Comparison of ENCODE assay signal across 22 cellular contexts in the genomic region with DNA sequence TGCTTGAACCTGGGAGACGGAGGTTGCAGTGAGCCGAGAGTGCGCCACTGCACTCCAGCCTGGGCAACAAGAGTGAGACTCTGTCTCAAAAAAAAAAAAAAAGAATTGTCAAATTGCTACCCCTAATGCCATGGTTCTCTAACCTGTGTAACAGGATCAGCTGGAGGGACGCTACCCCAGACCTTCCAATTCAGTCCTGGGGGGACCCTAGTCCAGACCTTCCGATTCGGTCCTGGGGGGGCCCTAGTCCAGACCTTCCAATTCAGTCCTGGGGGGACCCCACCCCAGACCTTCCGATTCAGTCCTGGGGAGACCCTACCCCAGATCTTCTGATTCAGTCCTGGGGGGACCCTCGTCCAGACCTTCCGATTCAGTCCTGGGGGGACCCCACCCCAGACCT. TPM values are rescaled to one million over a fixed set of nuclear protein-coding genes. Genes with fewer than 3 reads are reported as not detected.
A peak's percentile ranks its signal among the peaks of the same experiment; 100 is the strongest.
DNase-seq lines count a peak whose midpoint lies in the region; ATAC-seq lines count a peak whose summit lies in the region.
"Had no signal": no experiment of that assay in that cellular context is flagged by ENCODE, and none has a peak within 500 bp of the region (broad histone marks: within the 10 kb centered on the region; RNA-seq: fewer than 3 reads in every experiment).

No MANE protein-coding gene starts in this region.

- H3K27me3 Mint-ChIP-seq in activated naive CD4-positive, alpha-beta T cell treated with anti-CD3 and anti-CD28 coated beads, Interleukin-2, amount 10 ng/mL, durations not matched to agents 7 days and 5 days: no peaks in the 10 kb centered on the region
- H3K27me3 Mint-ChIP-seq in activated CD4-positive, alpha-beta memory T cell treated with anti-CD3 and anti-CD28 coated beads, Interleukin-2, amount 10 ng/mL, durations not matched to agents 7 days and 5 days: no peaks in the 10 kb centered on the region
- H3K27me3 Mint-ChIP-seq in activated naive CD8-positive, alpha-beta T cell treated with anti-CD3 and anti-CD28 coated beads for 36 hours: no peaks in the 10 kb centered on the region
- no peaks in the 10 kb centered on the region for H3K27me3 Mint-ChIP-seq in stimulated activated naive B cell treated with anti-CD40 and anti-IgM and Interleukin-4, amounts not matched to agents 10 μg/mL and 1 μg/mL and 100 μg/mL, for 72 hours

- peaks cover 0 to 4% of the 10 kb centered on the region in 2 donors for H3K9me3 Mint-ChIP-seq in activated naive CD4-positive, alpha-beta T cell treated with anti-CD3 and anti-CD28 coated beads, Interleukin-2, amount 50 U/mL, for 72 hours
- H3K9me3 Mint-ChIP-seq in activated naive CD4-positive, alpha-beta T cell treated with anti-CD3 and anti-CD28 coated beads, Interleukin-2, amount 10 ng/mL, durations not matched to agents 7 days and 5 days: no peaks in the 10 kb centered on the region
- no peaks in the 10 kb centered on the region for H3K9me3 Mint-ChIP-seq in activated CD4-positive, alpha-beta memory T cell treated with anti-CD3 and anti-CD28 coated beads, Interleukin-2, amount 10 ng/mL, durations not matched to agents 7 days and 5 days
- no peaks in the 10 kb centered on the region for H3K9me3 Mint-ChIP-seq in activated naive CD8-positive, alpha-beta T cell treated with anti-CD3 and anti-CD28 coated beads for 36 hours
- H3K9me3 Mint-ChIP-seq in stimulated activated naive B cell treated with anti-CD40 and anti-IgM and Interleukin-4, amounts not matched to agents 10 μg/mL and 1 μg/mL and 100 μg/mL, for 72 hours: peaks cover 3 to 4% of the 10 kb centered on the region in 2 donors

- DNase-seq in activated naive CD4-positive, alpha-beta T cell treated with anti-CD3 and anti-CD28 coated beads, Interleukin-2, amount 50 U/mL, for 72 hours (ENCODE audit: low spot score in 2 of 2): no peak
- DNase-seq in activated naive CD4-positive, alpha-beta T cell treated with anti-CD3 and anti-CD28 coated beads, Interleukin-2, amount 10 ng/mL, durations not matched to agents 7 days and 5 days: no peak
- no peak for DNase-seq in activated CD4-positive, alpha-beta memory T cell treated with anti-CD3 and anti-CD28 coated beads, Interleukin-2, amount 10 ng/mL, durations not matched to agents 7 days and 5 days
- no peak for DNase-seq in activated naive CD8-positive, alpha-beta T cell treated with anti-CD3 and anti-CD28 coated beads for 36 hours
- DNase-seq in stimulated activated naive B cell treated with anti-CD40 and anti-IgM and Interleukin-4, amounts not matched to agents 10 μg/mL and 1 μg/mL and 100 μg/mL, for 72 hours: no peak
- no peak for DNase-seq in NCI-H345 (lab: John Stamatoyannopoulos, UW)
- no peak for DNase-seq in COLO668 (lab: John Stamatoyannopoulos, UW; ENCODE audit: unreplicated experiment)
- DNase-seq: ACHN, AML-193, DMS153, GF-D8, Kasumi-1, MG63, NCI-H1048, NCI-H1436, NCI-H1930, NCI-H226, NCI-H524 treated with DMSO at 0.1 percent for 48 hours, RPMI8226, SIG-M5 had no signal

- no peaks in the 10 kb centered on the region for H3K4me1 Mint-ChIP-seq in activated naive CD4-positive, alpha-beta T cell treated with anti-CD3 and anti-CD28 coated beads, Interleukin-2, amount 10 ng/mL, durations not matched to agents 7 days and 5 days
- peaks cover 26% of the 10 kb centered on the region for H3K4me1 Mint-ChIP-seq in activated CD4-positive, alpha-beta memory T cell treated with anti-CD3 and anti-CD28 coated beads, Interleukin-2, amount 10 ng/mL, durations not matched to agents 7 days and 5 days
- H3K4me1 Mint-ChIP-seq in activated naive CD8-positive, alpha-beta T cell treated with anti-CD3 and anti-CD28 coated beads for 36 hours: peaks cover 20% of the 10 kb centered on the region
- peaks cover 18 to 45% of the 10 kb centered on the region in 2 donors for H3K4me1 Mint-ChIP-seq in stimulated activated naive B cell treated with anti-CD40 and anti-IgM and Interleukin-4, amounts not matched to agents 10 μg/mL and 1 μg/mL and 100 μg/mL, for 72 hours

- H3K27ac Mint-ChIP-seq in activated naive CD4-positive, alpha-beta T cell treated with anti-CD3 and anti-CD28 coated beads, Interleukin-2, amount 50 U/mL, for 72 hours: peak overlapping the region; percentile 93 to 98
- no peak overlapping the region for H3K27ac Mint-ChIP-seq in activated naive CD4-positive, alpha-beta T cell treated with anti-CD3 and anti-CD28 coated beads, Interleukin-2, amount 10 ng/mL, durations not matched to agents 7 days and 5 days
- H3K27ac Mint-ChIP-seq in activated CD4-positive, alpha-beta memory T cell treated with anti-CD3 and anti-CD28 coated beads, Interleukin-2, amount 10 ng/mL, durations not matched to agents 7 days and 5 days: peak overlapping the region; percentile 54
- H3K27ac Mint-ChIP-seq in activated naive CD8-positive, alpha-beta T cell treated with anti-CD3 and anti-CD28 coated beads for 36 hours: peak overlapping the region; percentile 79
- peak overlapping the region; percentile 92 for H3K27ac Mint-ChIP-seq in stimulated activated naive B cell treated with anti-CD40 and anti-IgM and Interleukin-4, amounts not matched to agents 10 μg/mL and 1 μg/mL and 100 μg/mL, for 72 hours
- H3K27ac Mint-ChIP-seq: GM23338 had no signal

- peaks cover 38 to 52% of the 10 kb centered on the region in 2 donors for H3K36me3 Mint-ChIP-seq in activated naive CD4-positive, alpha-beta T cell treated with anti-CD3 and anti-CD28 coated beads, Interleukin-2, amount 50 U/mL, for 72 hours
- H3K36me3 Mint-ChIP-seq in activated naive CD4-positive, alpha-beta T cell treated with anti-CD3 and anti-CD28 coated beads, Interleukin-2, amount 10 ng/mL, durations not matched to agents 7 days and 5 days: peaks cover 42% of the 10 kb centered on the region
- H3K36me3 Mint-ChIP-seq in activated CD4-positive, alpha-beta memory T cell treated with anti-CD3 and anti-CD28 coated beads, Interleukin-2, amount 10 ng/mL, durations not matched to agents 7 days and 5 days (ENCODE audit: low read depth): peaks cover 54% of the 10 kb centered on the region
- H3K36me3 Mint-ChIP-seq in activated naive CD8-positive, alpha-beta T cell treated with anti-CD3 and anti-CD28 coated beads for 36 hours: peaks cover 38% of the 10 kb centered on the region
- H3K36me3 Mint-ChIP-seq in stimulated activated naive B cell treated with anti-CD40 and anti-IgM and Interleukin-4, amounts not matched to agents 10 μg/mL and 1 μg/mL and 100 μg/mL, for 72 hours: peaks cover 60 to 65% of the 10 kb centered on the region in 2 donors

- no peak overlapping the region for H3K4me3 Mint-ChIP-seq in activated naive CD4-positive, alpha-beta T cell treated with anti-CD3 and anti-CD28 coated beads, Interleukin-2, amount 10 ng/mL, durations not matched to agents 7 days and 5 days
- no peak overlapping the region for H3K4me3 Mint-ChIP-seq in activated CD4-positive, alpha-beta memory T cell treated with anti-CD3 and anti-CD28 coated beads, Interleukin-2, amount 10 ng/mL, durations not matched to agents 7 days and 5 days
- no peak overlapping the region for H3K4me3 Mint-ChIP-seq in activated naive CD8-positive, alpha-beta T cell treated with anti-CD3 and anti-CD28 coated beads for 36 hours
- H3K4me3 Mint-ChIP-seq in stimulated activated naive B cell treated with anti-CD40 and anti-IgM and Interleukin-4, amounts not matched to agents 10 μg/mL and 1 μg/mL and 100 μg/mL, for 72 hours: peak overlapping the region in 1 of 2 donors; percentile 51
- H3K4me3 Mint-ChIP-seq: GM23338 had no signal

- no peak for ATAC-seq in activated naive CD4-positive, alpha-beta T cell treated with anti-CD3 and anti-CD28 coated beads, Interleukin-2, amount 50 U/mL, for 72 hours
- ATAC-seq in stimulated activated naive B cell treated with anti-CD40 and anti-IgM and Interleukin-4, amounts not matched to agents 10 μg/mL and 1 μg/mL and 100 μg/mL, for 72 hours (replicated peaks): peak in 1 of 2 donors; percentile 18
- ATAC-seq: GM23338, HCT116 had no signal

- CTCF ChIA-PET in activated naive CD4-positive, alpha-beta T cell treated with anti-CD3 and anti-CD28 coated beads, Interleukin-2, amount 10 ng/mL, durations not matched to agents 7 days and 5 days (lab: Charles Lee): no interaction called here
- CTCF ChIA-PET in activated CD4-positive, alpha-beta memory T cell treated with anti-CD3 and anti-CD28 coated beads, Interleukin-2, amount 10 ng/mL, durations not matched to agents 7 days and 5 days (lab: Charles Lee): no interaction called here

- POLR2A ChIA-PET in activated CD4-positive, alpha-beta memory T cell treated with anti-CD3 and anti-CD28 coated beads, Interleukin-2, amount 10 ng/mL, durations not matched to agents 7 days and 5 days (lab: Charles Lee): no interaction called here

RNA-seq across cellular contexts. Expression of a gene that starts 29.8 kb away (rescaled TPM):
- total RNA-seq in activated naive CD4-positive, alpha-beta T cell treated with anti-CD3 and anti-CD28 coated beads, Interleukin-2, amount 50 U/mL, for 72 hours: 1 to 10 TPM; 2.2 to 3.6 TPM
- total RNA-seq in activated CD4-positive, alpha-beta memory T cell treated with anti-CD3 and anti-CD28 coated beads, Interleukin-2, amount 10 ng/mL, durations not matched to agents 7 days and 5 days: 1 to 10 TPM; 1.2 to 2.8 TPM
- under 1 TPM; 0.26 to 0.29 TPM for total RNA-seq in activated naive CD8-positive, alpha-beta T cell treated with anti-CD3 and anti-CD28 coated beads for 36 hours
- total RNA-seq: GM23338 had no signal
